17 cellular contexts compared by ENCODE assay signal in the genomic region with DNA sequence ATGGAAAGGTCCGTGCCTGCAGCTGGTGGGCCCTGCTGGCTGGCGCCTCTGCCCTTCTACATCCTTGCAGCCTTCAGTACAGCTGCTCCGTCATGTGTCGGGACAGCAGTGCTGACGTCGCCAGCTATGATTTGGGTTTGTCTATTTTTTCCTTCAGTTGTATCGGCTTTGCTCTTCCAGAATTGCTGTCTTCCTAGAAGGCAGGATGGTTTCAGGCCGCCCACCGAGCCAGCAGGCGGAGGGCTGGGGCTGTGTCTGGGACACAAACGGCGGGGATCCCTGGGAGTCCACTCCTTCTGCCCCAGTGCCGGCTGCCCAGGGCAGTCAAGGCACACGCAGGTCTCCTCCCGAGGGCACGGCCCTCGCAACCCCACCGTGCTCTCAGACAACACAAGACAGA. TPM values are rescaled to one million over a fixed set of nuclear protein-coding genes. Genes with fewer than 3 reads are reported as not detected.
"Had no signal": no experiment of that assay in that cellular context is flagged by ENCODE, and none has a peak within 500 bp of the region (broad histone marks: within the 10 kb centered on the region; RNA-seq: fewer than 3 reads in every experiment).

No MANE protein-coding gene starts in this region.

- H3K4me3 ChIP-seq: coronary artery, suprapubic skin, vagina had no signal

- H3K27me3 ChIP-seq: brain microvascular endothelial cell, suprapubic skin, vagina had no signal

- H3K27me3 Mint-ChIP-seq: activated B cell treated with CpG ODN at 0.5 μM for 24 hours; stimulated activated naive CD8-positive, alpha-beta T cell treated with anti-CD3 and anti-CD28 coated beads, Interleukin-15, amount 100 ng/mL, for 72 hours had no signal

- ATAC-seq: stimulated activated naive CD8-positive, alpha-beta T cell treated with anti-CD3 and anti-CD28 coated beads, Interleukin-15, amount 100 ng/mL, for 72 hours had no signal

- H3K9me3 ChIP-seq: SK-N-SH, suprapubic skin, vagina had no signal

- H3K27ac ChIP-seq: brain microvascular endothelial cell, coronary artery, suprapubic skin, vagina had no signal

- H3K4me1 ChIP-seq: suprapubic skin, vagina had no signal

- H3K4me3 Mint-ChIP-seq: activated B cell treated with CpG ODN at 0.5 μM for 24 hours; nephron; stimulated activated naive CD8-positive, alpha-beta T cell treated with anti-CD3 and anti-CD28 coated beads, Interleukin-15, amount 100 ng/mL, for 72 hours had no signal

- DNase-seq: activated B cell treated with CpG ODN at 0.5 μM for 24 hours; activated CD4-positive, alpha-beta T cell treated with anti-CD3 and anti-CD28 coated beads for 48 hours; brain microvascular endothelial cell; central memory CD4-positive, alpha-beta T cell; head of caudate nucleus; kidney glomerular epithelial cell; occipital lobe; retina; stimulated activated naive CD8-positive, alpha-beta T cell treated with anti-CD3 and anti-CD28 coated beads, Interleukin-15, amount 100 ng/mL, for 72 hours; T-helper 1 cell; T-helper 9 cell; trophoblast cell had no signal

- H3K9me3 Mint-ChIP-seq: activated B cell treated with CpG ODN at 0.5 μM for 24 hours had no signal

- H3K27ac Mint-ChIP-seq: activated B cell treated with CpG ODN at 0.5 μM for 24 hours had no signal

- H3K4me1 Mint-ChIP-seq: activated B cell treated with CpG ODN at 0.5 μM for 24 hours had no signal

RNA-seq across cellular contexts. Expression of a gene that starts 32.2 kb away (rescaled TPM):
- total RNA-seq: activated B cell treated with CpG ODN at 0.5 μM for 24 hours had no signal
